In the genomic region with DNA sequence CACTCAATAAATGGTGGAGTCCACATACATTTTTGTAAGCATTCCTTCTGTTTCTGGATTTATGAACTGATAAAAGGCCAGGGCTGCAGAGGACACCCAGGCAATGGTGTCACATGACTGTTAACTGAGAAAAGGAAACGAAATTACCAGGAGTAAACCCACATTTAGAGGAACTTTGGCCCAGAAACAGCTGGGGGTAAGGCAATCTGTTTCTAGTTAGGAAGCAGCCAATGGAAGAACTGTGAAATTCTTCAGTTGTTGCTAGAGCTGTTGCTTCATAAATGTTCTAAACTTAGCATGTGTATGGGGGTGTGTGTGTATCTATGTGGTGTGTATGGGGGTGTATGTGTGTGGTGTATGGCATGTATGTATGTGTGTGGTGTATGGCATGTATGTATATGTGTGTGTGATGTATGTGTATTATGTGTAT, we compare ENCODE assay signal across 8 cellular contexts. TPM values are rescaled to one million over a fixed set of nuclear protein-coding genes. Genes with fewer than 3 reads are reported as not detected.
DNase-seq lines count a peak whose midpoint lies in the region; ATAC-seq and TF ChIP-seq lines count a peak whose summit lies in the region.

No MANE protein-coding gene starts in this region.

- H3K36me3 Mint-ChIP-seq in CD4-positive, CD25-positive, alpha-beta regulatory T cell: no peaks in the 10 kb centered on the region

- no peak for TF ChIP-seq POLR2A in NB4 (IDR thresholded peaks at IDR 0.05; ENCODE audit: extremely low read depth, insufficient read length)

- H3K9me3 Mint-ChIP-seq in CD4-positive, CD25-positive, alpha-beta regulatory T cell: no peaks in the 10 kb centered on the region

- H3K4me1 Mint-ChIP-seq in CD4-positive, CD25-positive, alpha-beta regulatory T cell: peaks cover 29 to 89% (median 68%) of the 10 kb centered on the region in 4 donors

- no peak for ATAC-seq in CD4-positive, CD25-positive, alpha-beta regulatory T cell (ENCODE audit: low read depth in 2 of 2)
- peak; percentile 56 for ATAC-seq in omental fat pad (ENCODE audit: low FRiP score)
- no peak for ATAC-seq in GM18502 (IDR thresholded peaks at IDR 0.05; ENCODE audit: poor library complexity, unreplicated experiment)
- no peak for ATAC-seq in GM21423 (IDR thresholded peaks at IDR 0.05; ENCODE audit: unreplicated experiment)

- H3K27ac ChIP-seq in CD4-positive, CD25-positive, alpha-beta regulatory T cell (ENCODE audit: insufficient read depth, low read length, poor library complexity, severe bottlenecking): peak overlapping the region; percentile 97
- H3K27ac ChIP-seq in coronary artery: peak overlapping the region; percentile 12 to 83

- TF ChIP-seq CTCF in NB4 (IDR thresholded peaks at IDR 0.05; ENCODE audit: low read depth, low read length): no peak
- TF ChIP-seq CTCF in coronary artery (IDR thresholded peaks at IDR 0.05): no peak
- no peak for TF ChIP-seq CTCF in omental fat pad (IDR thresholded peaks at IDR 0.05)

- no peaks in the 10 kb centered on the region for H3K9me3 ChIP-seq in CD4-positive, CD25-positive, alpha-beta regulatory T cell (ENCODE audit: control insufficient read depth in 2 of 2, low read length in 2 of 2)

- peak overlapping the region; percentile 39 for H3K4me3 ChIP-seq in CD4-positive, CD25-positive, alpha-beta regulatory T cell (ENCODE audit: low read depth, low read length)
- H3K4me3 ChIP-seq in NB4 (ENCODE audit: low read depth, low read length) (no peak overlapping the region), coronary artery (no peak overlapping the region)

- H3K27me3 ChIP-seq in CD4-positive, CD25-positive, alpha-beta regulatory T cell (ENCODE audit: control insufficient read depth, insufficient read depth, low read length): no peaks in the 10 kb centered on the region

- H3K36me3 ChIP-seq in CD4-positive, CD25-positive, alpha-beta regulatory T cell (ENCODE audit: control insufficient read depth, insufficient read depth, low read length): no peaks in the 10 kb centered on the region

- intact Hi-C loops in posterior vena cava (cut with DNase I): no loop called here

- H3K27me3 Mint-ChIP-seq in CD4-positive, CD25-positive, alpha-beta regulatory T cell: no peaks in the 10 kb centered on the region

- H3K4me1 ChIP-seq in CD4-positive, CD25-positive, alpha-beta regulatory T cell (ENCODE audit: control insufficient read depth, insufficient read depth, low read length, poor library complexity, severe bottlenecking): peaks cover 80% of the 10 kb centered on the region

- peak overlapping the region in 3 of 4 donors; percentile 30 to 67 (median 46) for H3K4me3 Mint-ChIP-seq in CD4-positive, CD25-positive, alpha-beta regulatory T cell

- no peak for DNase-seq in CD4-positive, CD25-positive, alpha-beta regulatory T cell
- DNase-seq in NB4 (ENCODE audit: low read depth): peak; percentile 95
- no peak for DNase-seq in coronary artery (ENCODE audit: low spot score)
- no peak for DNase-seq in omental fat pad (ENCODE audit: low spot score)
- DNase-seq in posterior vena cava (ENCODE audit: low spot score): no peak
- DNase-seq in HUDEP-2 (lab: John Stamatoyannopoulos, UW; ENCODE audit: unreplicated experiment in 76 of 76): no peak

- H3K27ac Mint-ChIP-seq in CD4-positive, CD25-positive, alpha-beta regulatory T cell: peak overlapping the region; percentile 93 to 99 (median 97)

RNA-seq across cellular contexts. Expression of a gene that starts 11.8 kb away (rescaled TPM):
- total RNA-seq in CD4-positive, CD25-positive, alpha-beta regulatory T cell: 213 TPM
- polyA plus RNA-seq in CD4-positive, CD25-positive, alpha-beta regulatory T cell: 100 to 1,000 TPM; 167 to 224 (median 195) TPM
- 100 to 1,000 TPM in 2 of 4 donors, 10 to 100 TPM in 2; 69.7 to 127 (median 102) TPM for total RNA-seq in omental fat pad
- 10 to 100 TPM; 54.9 to 55.0 TPM for total RNA-seq in posterior vena cava

RNA-seq across cellular contexts. Expression of a gene that starts 59.0 kb away (rescaled TPM):
- 42.3 TPM for total RNA-seq in CD4-positive, CD25-positive, alpha-beta regulatory T cell
- polyA plus RNA-seq in CD4-positive, CD25-positive, alpha-beta regulatory T cell: 10 to 100 TPM; 34.1 to 39.8 (median 36.8) TPM
- 10 to 100 TPM; 19.6 to 32.2 (median 21.9) TPM for total RNA-seq in omental fat pad
- 10 to 100 TPM; 36.3 to 38.6 TPM for total RNA-seq in posterior vena cava

RNA-seq across cellular contexts. Expression of a gene that starts 59.4 kb away (rescaled TPM):
- 91.3 TPM for total RNA-seq in CD4-positive, CD25-positive, alpha-beta regulatory T cell
- polyA plus RNA-seq in CD4-positive, CD25-positive, alpha-beta regulatory T cell: 10 to 100 TPM; 62.1 to 68.0 (median 64.1) TPM
- total RNA-seq in omental fat pad (10 to 100 TPM; 52.4 to 73.6 (median 67.6) TPM), posterior vena cava (10 to 100 TPM; 70.1 to 80.0 TPM)
